In the genomic region with DNA sequence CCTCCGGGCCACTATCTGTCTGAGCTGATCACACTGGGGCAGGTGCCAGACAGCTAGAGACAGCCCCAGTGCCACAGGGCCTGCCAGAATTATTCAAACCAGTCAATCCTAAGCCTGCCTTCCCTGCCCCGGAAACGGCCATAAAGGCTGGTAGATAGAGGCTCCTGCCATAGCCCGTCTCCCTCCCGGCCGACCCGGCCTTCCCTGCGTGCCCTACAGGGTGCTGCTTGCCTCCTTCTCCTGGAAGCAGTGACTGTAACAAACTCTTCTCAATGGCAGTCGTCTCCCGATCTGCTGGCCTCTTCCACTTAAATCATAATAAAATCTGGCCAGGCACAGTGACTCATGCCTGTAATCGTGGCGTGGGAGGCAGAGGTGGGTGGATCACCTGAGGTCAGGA, we compare ENCODE assay signal across 20 cellular contexts.
DNase-seq lines count a peak whose midpoint lies in the region; ATAC-seq and TF ChIP-seq lines count a peak whose summit lies in the region.
"Had no signal": no experiment of that assay in that cellular context is flagged by ENCODE, and none has a peak within 500 bp of the region (broad histone marks: within the 10 kb centered on the region; RNA-seq: fewer than 3 reads in every experiment).

No MANE protein-coding gene starts in this region.

- ATAC-seq in left lobe of liver, result no peak
- ATAC-seq: HCT116, HepG2 had no signal

- DNase-seq in activated CD8-positive, alpha-beta memory T cell treated with anti-CD3 and anti-CD28 coated beads for 24 hours, result peak; percentile 38
- no peak for DNase-seq in activated CD8-positive, alpha-beta memory T cell treated with anti-CD3 and anti-CD28 coated beads, Interleukin-2, amount 50 U/mL, for 4 hours
- DNase-seq in colonic mucosa (peak; percentile 12), left lobe of liver (ENCODE audit: low spot score) (peak; percentile 22), spleen (peak; percentile 61), T1000 (lab: John Stamatoyannopoulos, UW) (no peak), substantia nigra (lab: John Stamatoyannopoulos, UW) (no peak), WERI-Rb-1 (no peak)
- DNase-seq: DMS 273 treated with DMSO at 0.1 percent for 48 hours, DND-41, NCI-H1417, NCI-H187 treated with DMSO at 0.1 percent for 48 hours, NCI-H345, NCI-H524 treated with DMSO at 0.1 percent for 48 hours, RPMI8226, SHP77 treated with DMSO at 0.1 percent for 48 hours had no signal

- WGBS in spleen, 5 donors, result 84 to 90% (median 86%) methylated on average over 12 of the region's 12 CpGs

- H3K36me3 ChIP-seq in colonic mucosa (no peaks in the 10 kb centered on the region), spleen (no peaks in the 10 kb centered on the region), WERI-Rb-1 (no peaks in the 10 kb centered on the region)

- no peaks in the 10 kb centered on the region for H3K4me1 ChIP-seq in colonic mucosa
- H3K4me1 ChIP-seq in spleen, result no peaks in the 10 kb centered on the region

- H3K27ac ChIP-seq in colonic mucosa (no peak overlapping the region), spleen (no peak overlapping the region), substantia nigra (ENCODE audit: low read depth, low read length, poor library complexity, severe bottlenecking) (no peak overlapping the region), WERI-Rb-1 (no peak overlapping the region)
- H3K27ac ChIP-seq: 22Rv1, KMS-11 had no signal

- no peak overlapping the region for H3K4me3 ChIP-seq in colonic mucosa
- H3K4me3 ChIP-seq in spleen, result no peak overlapping the region
- H3K4me3 ChIP-seq in WERI-Rb-1 (ENCODE audit: low read depth, low read length), result no peak overlapping the region

- intact Hi-C loops in colonic mucosa (cut with DNase I) (no loop called here), spleen (cut with DNase I; ENCODE audit: low total_unique reads) (no loop called here)

- H3K9me3 ChIP-seq in colonic mucosa, result no peaks in the 10 kb centered on the region
- no peaks in the 10 kb centered on the region for H3K9me3 ChIP-seq in spleen
- peaks cover 4% of the 10 kb centered on the region for H3K9me3 ChIP-seq in WERI-Rb-1 (ENCODE audit: severe bottlenecking)

- no peak overlapping the region for H3K9ac ChIP-seq in colonic mucosa (ENCODE audit: low read depth in 2 of 2, low read length in 2 of 2)
- H3K9ac ChIP-seq: KMS-11 had no signal

- no peak for TF ChIP-seq CTCF in colonic mucosa (IDR thresholded peaks at IDR 0.05)
- no peak for TF ChIP-seq CTCF in spleen (IDR thresholded peaks at IDR 0.05 in 8 of 11, conservative IDR thresholded peaks at IDR 0.05 in 3 of 11)
- TF ChIP-seq CTCF in WERI-Rb-1 (IDR thresholded peaks at IDR 0.05; ENCODE audit: low read depth, low read length), result no peak

- TF ChIP-seq POLR2A in spleen (IDR thresholded peaks at IDR 0.05), result no peak

- no peaks in the 10 kb centered on the region for H3K27me3 ChIP-seq in colonic mucosa
- peaks cover 0 to 6% (median 0%) of the 10 kb centered on the region in 7 donors for H3K27me3 ChIP-seq in spleen (replicated peaks in 1 of 7)
- H3K27me3 ChIP-seq in WERI-Rb-1 (ENCODE audit: insufficient read depth, low read depth, severe bottlenecking), result peaks cover 96% of the 10 kb centered on the region

Comparison
In these comparisons a context has a peak if more than half of its experiments do, and no peak if none do; other contexts are left out.
1. DNase-seq: peak in activated CD8-positive, alpha-beta memory T cell treated with anti-CD3 and anti-CD28 coated beads for 24 hours (single experiment), colonic mucosa (single experiment), left lobe of liver (single experiment) and spleen (single experiment); none in activated CD8-positive, alpha-beta memory T cell treated with anti-CD3 and anti-CD28 coated beads, Interleukin-2, amount 50 U/mL, for 4 hours (single experiment), T1000 (single experiment), substantia nigra (0 of 49) and WERI-Rb-1 (single experiment).